15 cellular contexts compared by ENCODE assay signal in the genomic region with DNA sequence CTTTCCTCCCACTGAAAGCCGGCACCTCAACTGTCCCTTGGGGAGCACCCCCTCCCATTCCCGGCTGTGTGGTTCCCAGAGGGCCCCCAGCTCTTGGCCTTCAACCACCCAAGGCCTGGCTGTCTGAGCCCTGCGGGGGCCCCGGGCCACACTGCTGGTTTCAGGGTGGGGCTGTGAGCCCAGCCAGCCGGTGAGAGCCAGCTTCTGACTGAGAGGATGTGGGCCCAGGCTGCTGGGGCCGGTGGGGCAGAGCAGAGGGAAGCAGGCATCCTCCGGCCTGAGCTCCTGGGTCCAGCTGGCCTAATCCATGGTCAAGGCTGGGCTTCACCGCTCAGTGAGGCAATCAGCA. TPM values are rescaled to one million over a fixed set of nuclear protein-coding genes. Genes with fewer than 3 reads are reported as not detected.
DNase-seq lines count a peak whose midpoint lies in the region; ATAC-seq and TF ChIP-seq lines count a peak whose summit lies in the region.
"Had no signal": no experiment of that assay in that cellular context is flagged by ENCODE, and none has a peak within 500 bp of the region (broad histone marks: within the 10 kb centered on the region; RNA-seq: fewer than 3 reads in every experiment).

No MANE protein-coding gene starts in this region.

- no peak for TF ChIP-seq POLR2A in HCT116 (IDR thresholded peaks at IDR 0.05; ENCODE audit: borderline replicate concordance, extremely low read depth, insufficient read depth, insufficient read length)

- RAD21 ChIA-PET in HCT116 (lab: Charles Lee; ENCODE audit: low non-redundant PET in 1 of 2, low total read pairs in 2 of 2, uncharacterized antibody in 2 of 2, unreplicated experiment in 2 of 2): no interaction called here

- H3K27me3 Mint-ChIP-seq in stimulated activated memory B cell treated with anti-CD40 and anti-IgM and Interleukin-4, amounts not matched to agents 10 μg/mL and 1 μg/mL and 100 μg/mL, for 72 hours: peaks cover 12% of the 10 kb centered on the region
- H3K27me3 Mint-ChIP-seq: IgD-negative memory B cell had no signal

- peaks cover 31% of the 10 kb centered on the region for H3K79me2 ChIP-seq in HCT116 (ENCODE audit: insufficient read depth, low read length)

- CTCF ChIA-PET in HCT116 (lab: Charles Lee): interaction anchor here (1.7 to 1.9 kb wide), 2 partner anchors 9 to 14 kb away, joined by 5 to 7 read pairs; no protein-coding TSS in a partner anchor

- TF ChIP-seq RAD21 in HCT116 (IDR thresholded peaks at IDR 0.05; ENCODE audit: low read depth): no peak

- H3K27me3 ChIP-seq in HCT116 (ENCODE audit: insufficient read depth, low read length): no peaks in the 10 kb centered on the region
- no peaks in the 10 kb centered on the region for H3K27me3 ChIP-seq in right atrium auricular region
- H3K27me3 ChIP-seq: brain microvascular endothelial cell had no signal

- H3K4me1 Mint-ChIP-seq in stimulated activated memory B cell treated with anti-CD40 and anti-IgM and Interleukin-4, amounts not matched to agents 10 μg/mL and 1 μg/mL and 100 μg/mL, for 72 hours: peaks cover 28% of the 10 kb centered on the region

- DNase-seq in HCT116 (ENCODE audit: low read depth, low spot score) (no peak), SK-N-MC (ENCODE audit: low read depth, low spot score) (no peak), right atrium auricular region (ENCODE audit: low spot score) (no peak), NCI-H524 treated with DMSO at 0.1 percent for 48 hours (lab: John Stamatoyannopoulos, UW) (no peak)
- DNase-seq: activated CD8-positive, alpha-beta memory T cell treated with anti-CD3 and anti-CD28 coated beads, Interleukin-2, amount 50 U/mL, for 48 hours; brain microvascular endothelial cell; NCI-H1417 treated with DMSO at 0.1 percent for 48 hours; NCI-H748 treated with DMSO at 0.1 percent for 48 hours; stimulated activated CD4-positive, alpha-beta T cell treated with anti-CD3 and anti-CD28 coated beads, Interleukin-4, amount 100 ng/mL, for 1 hour had no signal

- H3K4me2 ChIP-seq in HCT116 (ENCODE audit: low read length): peak overlapping the region; percentile 95

- no peaks in the 10 kb centered on the region for H3K36me3 Mint-ChIP-seq in stimulated activated memory B cell treated with anti-CD40 and anti-IgM and Interleukin-4, amounts not matched to agents 10 μg/mL and 1 μg/mL and 100 μg/mL, for 72 hours
- H3K36me3 Mint-ChIP-seq: IgD-negative memory B cell had no signal

- BruUV-seq in HCT116 (replicated peaks; lab: Mats Ljungman, UMichigan): no TSS peak

- POLR2A ChIA-PET in HCT116 (lab: Charles Lee): interaction anchor here (1.5 kb wide), 1 partner anchor 57 kb away, joined by 4 read pairs; no protein-coding TSS in a partner anchor

- H3K9ac ChIP-seq in HCT116 (ENCODE audit: low read length) (peak overlapping the region; percentile 80), SK-N-MC (ENCODE audit: insufficient read length) (peak overlapping the region; percentile 79)

- H3K27ac ChIP-seq in HCT116 (ENCODE audit: low read depth, low read length) (peak overlapping the region; percentile 66), SK-N-MC (no peak overlapping the region), right atrium auricular region (peak overlapping the region; percentile 78 to 84)
- H3K27ac ChIP-seq: psoas muscle had no signal

- no peak overlapping the region for H2AFZ ChIP-seq in HCT116 (ENCODE audit: low read depth, low read length, poor library complexity, severe bottlenecking)

- intact Hi-C loops in HCT116 (cut with micrococcal nuclease): no loop called here

- H3K4me3 ChIP-seq in HCT116 (replicated peaks in 1 of 2; ENCODE audit: low read depth in 1 of 2, low read length in 2 of 2) (no peak overlapping the region), SK-N-MC (no peak overlapping the region), right atrium auricular region (peak overlapping the region in 1 of 2 donors; percentile 50)

- H3K4me3 Mint-ChIP-seq in stimulated activated memory B cell treated with anti-CD40 and anti-IgM and Interleukin-4, amounts not matched to agents 10 μg/mL and 1 μg/mL and 100 μg/mL, for 72 hours: no peak overlapping the region
- H3K4me3 Mint-ChIP-seq: IgD-negative memory B cell had no signal

- H3K4me1 ChIP-seq in HCT116 (ENCODE audit: control insufficient read depth in 1 of 2, insufficient read depth in 2 of 2, low read length in 2 of 2): peaks cover 32 to 47% of the 10 kb centered on the region in 2 experiments
- peaks cover 0 to 52% of the 10 kb centered on the region in 2 donors for H3K4me1 ChIP-seq in right atrium auricular region

- H3K9me2 ChIP-seq in HCT116 (ENCODE audit: insufficient read depth): no peaks in the 10 kb centered on the region

- no peaks in the 10 kb centered on the region for H4K20me1 ChIP-seq in HCT116 (ENCODE audit: insufficient read depth)

- no peak for ATAC-seq in HCT116
- peak; percentile 10 for ATAC-seq in stimulated activated memory B cell treated with anti-CD40 and anti-IgM and Interleukin-4, amounts not matched to agents 10 μg/mL and 1 μg/mL and 100 μg/mL, for 72 hours
- ATAC-seq in GM21390 (IDR thresholded peaks at IDR 0.05; ENCODE audit: unreplicated experiment): no peak
- no peak for ATAC-seq in GM18868 (IDR thresholded peaks at IDR 0.05; ENCODE audit: unreplicated experiment)

- no peaks in the 10 kb centered on the region for H3K9me3 Mint-ChIP-seq in stimulated activated memory B cell treated with anti-CD40 and anti-IgM and Interleukin-4, amounts not matched to agents 10 μg/mL and 1 μg/mL and 100 μg/mL, for 72 hours
- H3K9me3 Mint-ChIP-seq: IgD-negative memory B cell had no signal

- no peak overlapping the region for H3K27ac Mint-ChIP-seq in stimulated activated memory B cell treated with anti-CD40 and anti-IgM and Interleukin-4, amounts not matched to agents 10 μg/mL and 1 μg/mL and 100 μg/mL, for 72 hours

- peaks cover 8 to 14% of the 10 kb centered on the region in 2 experiments; a peak in 3 of 4 replicates for H3K36me3 ChIP-seq in HCT116 (ENCODE audit: control insufficient read depth in 1 of 2, insufficient read depth in 2 of 2, low read length in 2 of 2)
- peaks cover 19% of the 10 kb centered on the region; the same call in 1 of the 2 replicates for H3K36me3 ChIP-seq in SK-N-MC (ENCODE audit: insufficient read depth, low read length)
- H3K36me3 ChIP-seq in right atrium auricular region: no peaks in the 10 kb centered on the region

- TF ChIP-seq CTCF in HCT116 (IDR thresholded peaks at IDR 0.05 in 2 of 3, conservative IDR thresholded peaks at IDR 0.05 in 1 of 3; ENCODE audit: borderline replicate concordance in 1 of 3, insufficient read depth in 1 of 3, low read depth in 2 of 3, low read length in 2 of 3) (no peak), right atrium auricular region (IDR thresholded peaks at IDR 0.05) (no peak)

- H3K9me3 ChIP-seq in HCT116 (ENCODE audit: control insufficient read depth in 1 of 2, insufficient read depth in 1 of 2, low read depth in 1 of 2, low read length in 2 of 2): no peaks in the 10 kb centered on the region
- no peaks in the 10 kb centered on the region for H3K9me3 ChIP-seq in SK-N-MC (ENCODE audit: low read depth, low read length)
- no peaks in the 10 kb centered on the region for H3K9me3 ChIP-seq in right atrium auricular region
- H3K9me3 ChIP-seq: Caco-2, psoas muscle had no signal

TF ChIP-seq in HCT116, 20 proteins besides CTCF, POLR2A, EP300 and RAD21 (continues in another document):
- TF ChIP-seq TCF7L2 (IDR thresholded peaks at IDR 0.05; ENCODE audit: borderline replicate concordance, extremely low read depth, insufficient read depth, insufficient read length): no peak
- no peak for TF ChIP-seq EZH2 (IDR thresholded peaks at IDR 0.05)
- no peak for TF ChIP-seq YY1 (IDR thresholded peaks at IDR 0.05; ENCODE audit: extremely low read depth, insufficient replicate concordance, low read depth, low read length)
- TF ChIP-seq ZFX (IDR thresholded peaks at IDR 0.05): no peak
- no peak for TF ChIP-seq EGR1 (IDR thresholded peaks at IDR 0.05; ENCODE audit: low read depth)
- TF ChIP-seq, protein P1, sequence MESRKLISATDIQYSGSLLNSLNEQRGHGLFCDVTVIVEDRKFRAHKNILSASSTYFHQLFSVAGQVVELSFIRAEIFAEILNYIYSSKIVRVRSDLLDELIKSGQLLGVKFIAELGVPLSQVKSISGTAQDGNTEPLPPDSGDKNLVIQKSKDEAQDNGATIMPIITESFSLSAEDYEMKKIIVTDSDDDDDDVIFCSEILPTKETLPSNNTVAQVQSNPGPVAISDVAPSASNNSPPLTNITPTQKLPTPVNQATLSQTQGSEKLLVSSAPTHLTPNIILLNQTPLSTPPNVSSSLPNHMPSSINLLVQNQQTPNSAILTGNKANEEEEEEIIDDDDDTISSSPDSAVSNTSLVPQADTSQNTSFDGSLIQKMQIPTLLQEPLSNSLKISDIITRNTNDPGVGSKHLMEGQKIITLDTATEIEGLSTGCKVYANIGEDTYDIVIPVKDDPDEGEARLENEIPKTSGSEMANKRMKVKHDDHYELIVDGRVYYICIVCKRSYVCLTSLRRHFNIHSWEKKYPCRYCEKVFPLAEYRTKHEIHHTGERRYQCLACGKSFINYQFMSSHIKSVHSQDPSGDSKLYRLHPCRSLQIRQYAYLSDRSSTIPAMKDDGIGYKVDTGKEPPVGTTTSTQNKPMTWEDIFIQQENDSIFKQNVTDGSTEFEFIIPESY (IDR thresholded peaks at IDR 0.05; ENCODE audit: extremely low read depth, insufficient replicate concordance, low read length): no peak
- TF ChIP-seq, protein P2, sequence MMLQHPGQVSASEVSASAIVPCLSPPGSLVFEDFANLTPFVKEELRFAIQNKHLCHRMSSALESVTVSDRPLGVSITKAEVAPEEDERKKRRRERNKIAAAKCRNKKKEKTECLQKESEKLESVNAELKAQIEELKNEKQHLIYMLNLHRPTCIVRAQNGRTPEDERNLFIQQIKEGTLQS (IDR thresholded peaks at IDR 0.05): no peak
- no peak for TF ChIP-seq MAX (IDR thresholded peaks at IDR 0.05)
- TF ChIP-seq CEBPB (IDR thresholded peaks at IDR 0.05; ENCODE audit: low read depth): no peak
- no peak for TF ChIP-seq JUND (IDR thresholded peaks at IDR 0.05)
- no peak for TF ChIP-seq POLR2AphosphoS5 (IDR thresholded peaks at IDR 0.05; ENCODE audit: low read depth, low read length)
- TF ChIP-seq ELF1 (IDR thresholded peaks at IDR 0.05; ENCODE audit: borderline replicate concordance, low read depth): no peak

RNA-seq across cellular contexts. Expression of gene LGALS3BP, which starts 0.9 kb away (rescaled TPM):
- total RNA-seq in HCT116 (2021; ENCODE audit: unreplicated experiment) (389 TPM), right atrium auricular region (100 to 1,000 TPM; 488 to 733 TPM)
- polyA plus RNA-seq in HCT116 (2012): 454 and 562 TPM in 2 replicates

RNA-seq across cellular contexts. Expression of gene CANT1, which starts 29.0 kb away (rescaled TPM):
- total RNA-seq in HCT116 (2021; ENCODE audit: unreplicated experiment): 97.1 TPM
- polyA plus RNA-seq in HCT116 (2012): 85.2 and 106 TPM in 2 replicates
- 10 to 100 TPM; 20.9 to 40.1 TPM for total RNA-seq in right atrium auricular region

RNA-seq across cellular contexts. Expression of gene C1QTNF1, which starts 43.4 kb away (rescaled TPM):
- total RNA-seq in HCT116 (2021; ENCODE audit: unreplicated experiment) (4.0 TPM), right atrium auricular region (100 to 1,000 TPM; 125 to 401 TPM)
- polyA plus RNA-seq in HCT116 (2012): 3.5 and 3.7 TPM in 2 replicates
- polyA plus RNA-seq: IgD-negative memory B cell had no signal

RNA-seq across cellular contexts. Expression of gene TIMP2, which starts 55.4 kb away (rescaled TPM):
- total RNA-seq in HCT116 (2021; ENCODE audit: unreplicated experiment): 64.8 TPM
- polyA plus RNA-seq in HCT116 (2012): 42.7 and 52.9 TPM in 2 replicates
- 100 to 1,000 TPM in 1 of 2 donors, 10 to 100 TPM in 1; 99.1 to 158 TPM for total RNA-seq in right atrium auricular region

Comparison
In these comparisons a context has a peak if more than half of its experiments do, and no peak if none do; other contexts are left out.
1. RNA of gene C1QTNF1, which starts 43.4 kb away (total RNA-seq): 125 to 401 TPM in right atrium auricular region; 4.0 TPM in HCT116 (single experiment); every median in the first group is over 10 times any median in the second.